21 cellular contexts compared by ENCODE assay signal in the genomic region with DNA sequence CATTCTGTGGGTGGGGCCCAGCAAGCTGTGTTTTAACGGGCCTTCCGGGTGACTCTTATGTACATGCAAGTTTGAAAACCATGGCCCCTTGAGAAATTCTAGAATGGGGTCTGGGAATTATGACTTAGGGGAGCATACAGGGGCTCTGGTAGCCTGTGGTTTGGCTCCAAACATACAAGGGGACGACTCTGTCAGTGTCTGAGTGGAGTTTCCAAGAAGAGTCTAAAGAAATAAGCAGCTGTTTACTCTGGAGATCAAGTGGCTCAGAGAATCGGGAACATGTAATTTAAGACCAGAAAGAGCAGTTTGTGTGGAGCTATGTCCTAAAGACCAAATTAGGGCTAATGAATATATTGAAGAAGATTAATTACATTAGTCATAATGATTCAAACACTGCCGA.
DNase-seq lines count a peak whose midpoint lies in the region; ATAC-seq, FAIRE-seq and TF ChIP-seq lines count a peak whose summit lies in the region.
"Had no signal": no experiment of that assay in that cellular context is flagged by ENCODE, and none has a peak within 500 bp of the region (broad histone marks: within the 10 kb centered on the region; RNA-seq: fewer than 3 reads in every experiment).

No MANE protein-coding gene starts in this region.

- no peak overlapping the region for H3K27ac ChIP-seq in fibroblast of lung (ENCODE audit: insufficient read depth, low read length)
- peak overlapping the region; percentile 41 for H3K27ac ChIP-seq in psoas muscle
- no peak overlapping the region for H3K27ac ChIP-seq in tibial artery
- H3K27ac ChIP-seq: BLaER1, SK-N-MC had no signal

- peak overlapping the region; percentile 19 for H2AFZ ChIP-seq in fibroblast of lung (ENCODE audit: low read length)

- H3K4me2 ChIP-seq in fibroblast of lung (ENCODE audit: extremely low read depth, insufficient read depth, low read length): no peak overlapping the region
- H3K4me2 ChIP-seq: BLaER1 had no signal

- 29 to 44% (median 36%) methylated on average over 5 of the region's 5 CpGs for WGBS in psoas muscle, 3 donors

- no peak for TF ChIP-seq CTCF in fibroblast of lung (conservative IDR thresholded peaks at IDR 0.05 in 1 of 2, IDR thresholded peaks at IDR 0.05 in 1 of 2; ENCODE audit: low read depth in 1 of 2, low read length in 2 of 2)
- no peak for TF ChIP-seq CTCF in psoas muscle (IDR thresholded peaks at IDR 0.05)
- no peak for TF ChIP-seq CTCF in tibial artery (IDR thresholded peaks at IDR 0.05)

- no peaks in the 10 kb centered on the region for H3K36me3 ChIP-seq in MG63
- H3K36me3 ChIP-seq in fibroblast of lung (ENCODE audit: control insufficient read depth, insufficient read depth, low read length): no peaks in the 10 kb centered on the region
- no peaks in the 10 kb centered on the region for H3K36me3 ChIP-seq in psoas muscle (ENCODE audit: insufficient read depth in 1 of 2, low read depth in 1 of 2)
- H3K36me3 ChIP-seq in tibial artery: no peaks in the 10 kb centered on the region
- H3K36me3 ChIP-seq: BLaER1 had no signal

- no peak for TF ChIP-seq POLR2A in GM12891 (IDR thresholded peaks at IDR 0.05; ENCODE audit: low read depth, low read length)

- intact Hi-C loops in psoas muscle (cut with DNase I) (no loop called here), tibial artery (cut with DNase I; ENCODE audit: low total_unique reads) (no loop called here)

- H3K27me3 ChIP-seq in MG63: no peaks in the 10 kb centered on the region
- H3K27me3 ChIP-seq in fibroblast of lung (ENCODE audit: control insufficient read depth, insufficient read depth, low read length): no peaks in the 10 kb centered on the region
- no peaks in the 10 kb centered on the region for H3K27me3 ChIP-seq in psoas muscle (ENCODE audit: insufficient read depth in 3 of 3, low read length in 2 of 3)
- H3K27me3 ChIP-seq in tibial artery: no peaks in the 10 kb centered on the region
- H3K27me3 ChIP-seq: BLaER1 had no signal

- no peaks in the 10 kb centered on the region for H3K79me2 ChIP-seq in fibroblast of lung (ENCODE audit: control insufficient read depth, insufficient read depth, low read length)

- ATAC-seq in psoas muscle: no peak
- ATAC-seq: CD8-positive, alpha-beta T cell; GM12878; Panc1; Right ventricle myocardium inferior had no signal

- H3K9ac ChIP-seq in fibroblast of lung (ENCODE audit: insufficient read depth, low read length): no peak overlapping the region
- H3K9ac ChIP-seq: BLaER1 had no signal

- H3K4me1 ChIP-seq in fibroblast of lung (ENCODE audit: control insufficient read depth, extremely low read depth, insufficient read depth, low read length) (no peaks in the 10 kb centered on the region), psoas muscle (peaks cover 14% of the 10 kb centered on the region), tibial artery (no peaks in the 10 kb centered on the region)
- H3K4me1 ChIP-seq: BLaER1 had no signal

- H3K9me3 ChIP-seq in MG63: no peaks in the 10 kb centered on the region
- H3K9me3 ChIP-seq in fibroblast of lung (ENCODE audit: control insufficient read depth, insufficient read depth, low read depth, low read length): no peaks in the 10 kb centered on the region
- no peaks in the 10 kb centered on the region for H3K9me3 ChIP-seq in psoas muscle
- H3K9me3 ChIP-seq in tibial artery: no peaks in the 10 kb centered on the region
- H3K9me3 ChIP-seq: BLaER1 had no signal

- no peak for FAIRE-seq in GM12891 (lab: Jason Lieb, UNC)
- FAIRE-seq: GM12878, GM18507, H54 had no signal

- peak; percentile 31 for DNase-seq in NCI-H2171 treated with DMSO at 0.1 percent for 48 hours (lab: John Stamatoyannopoulos, UW)
- DNase-seq in NCI-H2171 (lab: John Stamatoyannopoulos, UW): no peak
- peak; percentile 5 for DNase-seq in MG63
- DNase-seq in fibroblast of lung (ENCODE audit: low read depth in 2 of 2): peak in 1 of 2 donors; percentile 38
- DNase-seq in psoas muscle: no peak
- DNase-seq in stimulated activated naive CD4-positive, alpha-beta T cell treated with Interleukin-2 at 50 U/mL for 16 hours (lab: John Stamatoyannopoulos, UW): no peak
- DNase-seq in GM12891 (ENCODE audit: insufficient read length, low spot score): no peak
- DNase-seq in tibial artery: no peak
- DNase-seq: CD8-positive, alpha-beta T cell; GDM1; MM.1S; NCI-H1092 treated with DMSO at 0.1 percent for 48 hours; NCI-H2081 treated with DMSO at 0.1 percent for 48 hours; NCI-H524 had no signal

- H3K4me3 ChIP-seq in MG63: no peak overlapping the region
- no peak overlapping the region for H3K4me3 ChIP-seq in fibroblast of lung (replicated peaks in 1 of 4; ENCODE audit: control extremely low read depth in 1 of 4, insufficient read depth in 1 of 4, low read depth in 3 of 4, low read length in 4 of 4)
- no peak overlapping the region for H3K4me3 ChIP-seq in psoas muscle
- H3K4me3 ChIP-seq in tibial artery: no peak overlapping the region
- H3K4me3 ChIP-seq: BLaER1, GM12878, SK-N-MC had no signal

- H4K20me1 ChIP-seq in fibroblast of lung (ENCODE audit: control insufficient read depth, extremely low read depth, insufficient read depth, low read length): no peaks in the 10 kb centered on the region
- H4K20me1 ChIP-seq: BLaER1 had no signal

TF ChIP-seq in GM12891, 5 proteins besides CTCF, POLR2A, EP300 and RAD21:
- no peak for TF ChIP-seq TAF1 (IDR thresholded peaks at IDR 0.05; ENCODE audit: low read depth, low read length)
- TF ChIP-seq SPI1 (IDR thresholded peaks at IDR 0.05; ENCODE audit: low read depth, low read length): no peak
TF ChIP-seq in GM12891: peak in this region for 0.

Comparison
In these comparisons a context has a peak if more than half of its experiments do, and no peak if none do; other contexts are left out.
1. DNase-seq: peak in NCI-H2171 treated with DMSO at 0.1 percent for 48 hours (single experiment) and MG63 (single experiment); none in NCI-H2171 (single experiment), psoas muscle (0 of 2), stimulated activated naive CD4-positive, alpha-beta T cell treated with Interleukin-2 at 50 U/mL for 16 hours (single experiment), GM12891 (single experiment) and tibial artery (0 of 2).